Comparison of ENCODE assay signal across 8 cellular contexts in the genomic region with DNA sequence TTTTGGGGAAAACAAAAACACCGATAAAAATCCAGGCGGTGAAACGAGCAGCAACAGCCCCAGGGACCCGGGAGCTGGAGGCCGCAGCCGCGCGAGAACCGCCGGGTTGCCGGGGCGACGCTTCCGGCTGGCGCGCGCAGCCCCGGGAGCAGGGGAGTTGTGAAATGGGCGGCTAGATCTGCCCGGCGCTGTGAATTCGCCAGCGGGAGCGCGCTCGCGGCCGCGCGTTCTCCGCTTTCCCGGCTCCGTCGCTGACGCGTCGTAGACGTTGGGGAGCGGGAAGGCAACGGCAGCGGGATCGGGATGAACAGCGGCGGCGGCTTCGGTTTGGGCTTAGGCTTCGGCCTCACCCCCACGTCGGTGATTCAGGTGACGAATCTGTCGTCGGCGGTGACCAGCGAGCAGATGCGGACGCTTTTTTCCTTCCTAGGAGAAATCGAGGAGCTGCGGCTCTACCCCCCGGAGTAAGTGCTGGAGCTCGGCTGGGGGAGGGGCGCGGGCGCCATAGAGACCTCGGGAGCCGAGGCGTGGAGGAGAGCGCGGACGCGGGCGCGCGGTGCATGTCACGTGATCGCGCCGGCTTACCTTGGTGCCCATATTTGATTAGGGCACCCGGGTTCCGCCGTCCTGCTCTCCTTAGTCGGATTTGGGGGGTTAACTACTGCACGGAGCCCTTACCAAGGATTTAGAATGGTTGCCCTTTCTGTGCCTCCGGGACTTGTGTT. TPM values are rescaled to one million over a fixed set of nuclear protein-coding genes. Genes with fewer than 3 reads are reported as not detected.
DNase-seq lines count a peak whose midpoint lies in the region; ATAC-seq and TF ChIP-seq lines count a peak whose summit lies in the region.

A gene with protein sequence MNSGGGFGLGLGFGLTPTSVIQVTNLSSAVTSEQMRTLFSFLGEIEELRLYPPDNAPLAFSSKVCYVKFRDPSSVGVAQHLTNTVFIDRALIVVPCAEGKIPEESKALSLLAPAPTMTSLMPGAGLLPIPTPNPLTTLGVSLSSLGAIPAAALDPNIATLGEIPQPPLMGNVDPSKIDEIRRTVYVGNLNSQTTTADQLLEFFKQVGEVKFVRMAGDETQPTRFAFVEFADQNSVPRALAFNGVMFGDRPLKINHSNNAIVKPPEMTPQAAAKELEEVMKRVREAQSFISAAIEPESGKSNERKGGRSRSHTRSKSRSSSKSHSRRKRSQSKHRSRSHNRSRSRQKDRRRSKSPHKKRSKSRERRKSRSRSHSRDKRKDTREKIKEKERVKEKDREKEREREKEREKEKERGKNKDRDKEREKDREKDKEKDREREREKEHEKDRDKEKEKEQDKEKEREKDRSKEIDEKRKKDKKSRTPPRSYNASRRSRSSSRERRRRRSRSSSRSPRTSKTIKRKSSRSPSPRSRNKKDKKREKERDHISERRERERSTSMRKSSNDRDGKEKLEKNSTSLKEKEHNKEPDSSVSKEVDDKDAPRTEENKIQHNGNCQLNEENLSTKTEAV (plus strand): TSS at position 227 of the 725 bp plus-strand sequence. CDS start 77 bp downstream, at position 304.

- H3K27ac ChIP-seq in Peyer's patch, result peak within 1 kb of the TSS; percentile 94 to 100 (median 98)
- H3K27ac ChIP-seq in muscle layer of colon (ENCODE audit: low read depth, low read length), result peak within 1 kb of the TSS; percentile 100

- TF ChIP-seq POLR2A in Peyer's patch (IDR thresholded peaks at IDR 0.05), result peak; percentile 76 to 86

- H3K27me3 ChIP-seq in Peyer's patch (no peaks in the 10 kb centered on the region), muscle layer of colon (ENCODE audit: control insufficient read depth in 1 of 2, insufficient read depth in 2 of 2, low read length in 2 of 2) (no peaks in the 10 kb centered on the region)

- no peak for TF ChIP-seq CTCF in Peyer's patch (IDR thresholded peaks at IDR 0.05)

- peak within 1 kb of the TSS; percentile 72 to 95 (median 80) for H3K4me3 ChIP-seq in Peyer's patch
- peak within 1 kb of the TSS; percentile 85 to 97 for H3K4me3 ChIP-seq in muscle layer of colon (ENCODE audit: low read depth in 1 of 2, low read length in 2 of 2)

- no peaks in the 10 kb centered on the region for H3K9me3 ChIP-seq in Peyer's patch
- H3K9me3 ChIP-seq in muscle layer of colon (ENCODE audit: low read length), result no peaks in the 10 kb centered on the region

- H3K36me3 ChIP-seq in Peyer's patch (no peaks in the 10 kb centered on the region), muscle layer of colon (ENCODE audit: insufficient read depth, low read length) (no peaks in the 10 kb centered on the region)

- peak; percentile 88 for DNase-seq in DMS53 treated with DMSO at 0.1 percent for 48 hours (lab: John Stamatoyannopoulos, UW; ENCODE audit: unreplicated experiment)
- DNase-seq in KG1 (lab: John Stamatoyannopoulos, UW), result peak; percentile 90
- DNase-seq in Peyer's patch, result peak; percentile 91 to 97 (median 94)
- DNase-seq in activated T-cell treated with anti-CD3 and anti-CD28 coated beads, Interleukin-2, amount 50 U/mL, for 48 hours, result peak; percentile 91 to 93
- DNase-seq in stimulated activated CD8-positive, alpha-beta memory T cell treated with anti-CD3 and anti-CD28 coated beads, Interleukin-7, amount 100 ng/mL, for 1 hour (ENCODE audit: low read depth in 2 of 2), result peak; percentile 76

- peak within 1 kb of the TSS; percentile 84 for H3K9ac ChIP-seq in muscle layer of colon (ENCODE audit: low read length)

- peak; percentile 86 for ATAC-seq in GM21737 (IDR thresholded peaks at IDR 0.05; ENCODE audit: unreplicated experiment)
- peak; percentile 95 for ATAC-seq in esophagus mucosa

- H3K4me1 ChIP-seq in Peyer's patch (peaks cover 0 to 24% (median 0%) of the 10 kb centered on the region in 4 donors), muscle layer of colon (ENCODE audit: insufficient read depth, low read length) (peaks cover 31% of the 10 kb centered on the region)

RNA-seq across cellular contexts. Expression of the gene that starts here (rescaled TPM):
- total RNA-seq in Peyer's patch (100 to 1,000 TPM in 3 of 4 donors, 10 to 100 TPM in 1; 99.8 to 282 (median 115) TPM), esophagus mucosa (30.8 TPM)

Comparison
In these comparisons a context has a peak if more than half of its experiments do, and no peak if none do; other contexts are left out.
1. Peak in every context shown above with its lines: DNase-seq, ATAC-seq, H3K4me3 ChIP-seq and H3K27ac ChIP-seq.